ENCODE assay signal across 7 cellular contexts in genomic region chr7:136009488-136010079, GRCh38. TPM values are rescaled to one million over a fixed set of nuclear protein-coding genes. Genes with fewer than 3 reads are reported as not detected.
DNase-seq lines count a peak whose midpoint lies in the region; ATAC-seq and TF ChIP-seq lines count a peak whose summit lies in the region.

No MANE protein-coding gene starts in this region.

- no peak overlapping the region for H3K27ac ChIP-seq in SK-N-MC

- H3K36me3 Mint-ChIP-seq in progenitor cell of endocrine pancreas (ENCODE audit: insufficient read depth), result peaks cover 1% of the 10 kb centered on the region
- no peaks in the 10 kb centered on the region for H3K36me3 Mint-ChIP-seq in activated naive CD8-positive, alpha-beta T cell treated with anti-CD3 and anti-CD28 coated beads, Interleukin-2, amount 50 U/mL, for 24 hours (ENCODE audit: low read depth)

- TF ChIP-seq CTCF in GM12864 (IDR thresholded peaks at IDR 0.05; ENCODE audit: low read depth, low read length, missing control alignments) (peak; percentile 48), fibroblast of pulmonary artery (IDR thresholded peaks at IDR 0.05; ENCODE audit: low read length, missing control alignments) (peak; percentile 58), progenitor cell of endocrine pancreas (IDR thresholded peaks at IDR 0.05; ENCODE audit: unreplicated experiment) (peak; percentile 86)

- ATAC-seq in activated naive CD8-positive, alpha-beta T cell treated with anti-CD3 and anti-CD28 coated beads, Interleukin-2, amount 50 U/mL, for 24 hours, result no peak

- H3K9me3 Mint-ChIP-seq in progenitor cell of endocrine pancreas (ENCODE audit: low read depth), result no peaks in the 10 kb centered on the region
- no peaks in the 10 kb centered on the region for H3K9me3 Mint-ChIP-seq in activated naive CD8-positive, alpha-beta T cell treated with anti-CD3 and anti-CD28 coated beads, Interleukin-2, amount 50 U/mL, for 24 hours

- H3K27ac Mint-ChIP-seq in progenitor cell of endocrine pancreas, result no peak overlapping the region
- H3K27ac Mint-ChIP-seq in activated naive CD8-positive, alpha-beta T cell treated with anti-CD3 and anti-CD28 coated beads, Interleukin-2, amount 50 U/mL, for 24 hours, result no peak overlapping the region

- no peaks in the 10 kb centered on the region for H3K36me3 ChIP-seq in SK-N-MC (ENCODE audit: insufficient read depth, low read length)

- no peaks in the 10 kb centered on the region for H3K4me1 Mint-ChIP-seq in progenitor cell of endocrine pancreas (ENCODE audit: low read depth)
- peaks cover 2% of the 10 kb centered on the region for H3K4me1 Mint-ChIP-seq in activated naive CD8-positive, alpha-beta T cell treated with anti-CD3 and anti-CD28 coated beads, Interleukin-2, amount 50 U/mL, for 24 hours

- DNase-seq in GM12864 (ENCODE audit: low read depth), result no peak
- DNase-seq in NAMALWA (ENCODE audit: low spot score), result peak; percentile 78
- peak; percentile 61 for DNase-seq in SK-N-MC (ENCODE audit: low read depth, low spot score)
- peak; percentile 70 for DNase-seq in fibroblast of pulmonary artery (ENCODE audit: low read depth)
- no peak for DNase-seq in progenitor cell of endocrine pancreas (ENCODE audit: low spot score, unreplicated experiment)
- DNase-seq in activated naive CD8-positive, alpha-beta T cell treated with anti-CD3 and anti-CD28 coated beads, Interleukin-2, amount 50 U/mL, for 24 hours, result no peak
- DNase-seq in NCI-H226, result no peak

- H3K27me3 Mint-ChIP-seq in progenitor cell of endocrine pancreas, result no peaks in the 10 kb centered on the region
- peaks cover 6% of the 10 kb centered on the region for H3K27me3 Mint-ChIP-seq in activated naive CD8-positive, alpha-beta T cell treated with anti-CD3 and anti-CD28 coated beads, Interleukin-2, amount 50 U/mL, for 24 hours

- no peak overlapping the region for H3K4me3 ChIP-seq in GM12864 (ENCODE audit: low read depth, low read length)
- H3K4me3 ChIP-seq in SK-N-MC, result peak overlapping the region; percentile 31; the same call in 1 of the 2 replicates
- no peak overlapping the region for H3K4me3 ChIP-seq in fibroblast of pulmonary artery (replicated peaks; ENCODE audit: low read depth, low read length)

- no peak overlapping the region for H3K4me3 Mint-ChIP-seq in progenitor cell of endocrine pancreas (ENCODE audit: low read depth)
- no peak overlapping the region for H3K4me3 Mint-ChIP-seq in activated naive CD8-positive, alpha-beta T cell treated with anti-CD3 and anti-CD28 coated beads, Interleukin-2, amount 50 U/mL, for 24 hours

- no peaks in the 10 kb centered on the region for H3K9me3 ChIP-seq in SK-N-MC (ENCODE audit: low read depth, low read length)

- peak overlapping the region; percentile 33 for H3K9ac ChIP-seq in SK-N-MC (ENCODE audit: insufficient read length)

RNA-seq across cellular contexts. Expression of gene MTPN, which starts 32.4 kb away (rescaled TPM):
- 87.8 and 91.6 TPM in 2 replicates for total RNA-seq in progenitor cell of endocrine pancreas

Comparison
In these comparisons a context has a peak if more than half of its experiments do, and no peak if none do; other contexts are left out.
1. DNase-seq: peak in NAMALWA (single experiment), SK-N-MC (single experiment) and fibroblast of pulmonary artery (single experiment); none in GM12864 (single experiment), progenitor cell of endocrine pancreas (single experiment), activated naive CD8-positive, alpha-beta T cell treated with anti-CD3 and anti-CD28 coated beads, Interleukin-2, amount 50 U/mL, for 24 hours (single experiment) and NCI-H226 (single experiment).
2. Peak in every context shown above with its lines, with median percentiles within 50 percentile points of each other: CTCF ChIP-seq.